21 cellular contexts compared by ENCODE assay signal in genomic region chr17:64356304-64356686, GRCh38. TPM values are rescaled to one million over a fixed set of nuclear protein-coding genes. Genes with fewer than 3 reads are reported as not detected.
DNase-seq lines count a peak whose midpoint lies in the region; ATAC-seq and TF ChIP-seq lines count a peak whose summit lies in the region.
"Had no signal": no experiment of that assay in that cellular context is flagged by ENCODE, and none has a peak within 500 bp of the region (broad histone marks: within the 10 kb centered on the region; RNA-seq: fewer than 3 reads in every experiment).

No MANE protein-coding gene starts in this region.

- intact Hi-C loops in cardiac septum (cut with DNase I) (loop anchor here (2.0 kb wide), 1 partner anchor 29 kb away; no protein-coding TSS in a partner anchor), Right ventricle myocardium superior (cut with DNase I) (no loop called here)

- ATAC-seq in Right ventricle myocardium superior (ENCODE audit: poor library complexity) (no peak), upper lobe of left lung (ENCODE audit: low FRiP score in 2 of 2) (no peak), GM18519 (IDR thresholded peaks at IDR 0.05; ENCODE audit: low FRiP score, unreplicated experiment) (no peak)

- H3K4me2 ChIP-seq in mesenchymal stem cell (ENCODE audit: low read length, poor library complexity, severe bottlenecking): no peak overlapping the region

- H3K14ac ChIP-seq in mesenchymal stem cell (ENCODE audit: low read length in 2 of 2): no peak overlapping the region

- TF ChIP-seq POLR2A in upper lobe of left lung (IDR thresholded peaks at IDR 0.05): no peak

- no peak overlapping the region for H4K8ac ChIP-seq in mesenchymal stem cell (ENCODE audit: low read length)

- H3K36me3 ChIP-seq in adipocyte (ENCODE audit: control insufficient read depth, insufficient read depth, low read length, severe bottlenecking) (no peaks in the 10 kb centered on the region), mesenchymal stem cell (ENCODE audit: control insufficient read depth in 1 of 2, insufficient read depth in 2 of 2, low read depth in 1 of 2, low read length in 2 of 2) (peaks cover 0 to 8% of the 10 kb centered on the region in 2 experiments), upper lobe of left lung (peaks cover 7 to 88% (median 17%) of the 10 kb centered on the region in 4 donors)
- H3K36me3 ChIP-seq: MG63, transverse colon had no signal

- no peaks in the 10 kb centered on the region for H3K9me3 ChIP-seq in adipocyte (ENCODE audit: control insufficient read depth, low read length)
- no peaks in the 10 kb centered on the region for H3K9me3 ChIP-seq in mesenchymal stem cell (ENCODE audit: control insufficient read depth, low read length)
- no peaks in the 10 kb centered on the region for H3K9me3 ChIP-seq in upper lobe of left lung
- H3K9me3 ChIP-seq: MG63, transverse colon had no signal

- no peak overlapping the region for H2BK12ac ChIP-seq in mesenchymal stem cell (ENCODE audit: low read length in 2 of 2)

- H2AK5ac ChIP-seq in mesenchymal stem cell (ENCODE audit: low read length, severe bottlenecking): no peak overlapping the region

- TF ChIP-seq CTCF in upper lobe of left lung (IDR thresholded peaks at IDR 0.05): no peak

- H2BK5ac ChIP-seq in mesenchymal stem cell (ENCODE audit: low read depth, low read length, poor library complexity, severe bottlenecking): no peak overlapping the region

- no peak overlapping the region for H2BK120ac ChIP-seq in mesenchymal stem cell (ENCODE audit: low read depth, low read length)

- H2BK15ac ChIP-seq in mesenchymal stem cell (ENCODE audit: low read depth, poor library complexity, severe bottlenecking): no peak overlapping the region

- H3K9ac ChIP-seq in adipocyte (ENCODE audit: low read length) (peak overlapping the region; percentile 33), mesenchymal stem cell (ENCODE audit: low read length) (peak overlapping the region; percentile 81)

- H3K4ac ChIP-seq in mesenchymal stem cell (ENCODE audit: low read depth in 1 of 2, low read length in 2 of 2): no peak overlapping the region

- H3K4me1 ChIP-seq in adipocyte (ENCODE audit: control insufficient read depth, insufficient read depth, low read length): peaks cover 60% of the 10 kb centered on the region
- H3K4me1 ChIP-seq in mesenchymal stem cell (ENCODE audit: control insufficient read depth, insufficient read depth, low read depth, low read length): peaks cover 12% of the 10 kb centered on the region
- peaks cover 42 to 67% (median 64%) of the 10 kb centered on the region in 4 donors for H3K4me1 ChIP-seq in upper lobe of left lung

- H3K18ac ChIP-seq in mesenchymal stem cell (ENCODE audit: low read depth in 1 of 2, low read length in 2 of 2): no peak overlapping the region

- H3K27me3 ChIP-seq in adipocyte (replicated peaks; ENCODE audit: control insufficient read depth, insufficient read depth, low read length) (no peaks in the 10 kb centered on the region), mesenchymal stem cell (ENCODE audit: control insufficient read depth in 1 of 2, insufficient read depth in 1 of 2, low read length in 2 of 2) (peaks cover 0 to 3% of the 10 kb centered on the region in 2 experiments), upper lobe of left lung (no peaks in the 10 kb centered on the region)
- H3K27me3 ChIP-seq: MG63, transverse colon had no signal

- H4K91ac ChIP-seq in mesenchymal stem cell (ENCODE audit: low read length): no peak overlapping the region

- TF ChIP-seq EP300 in upper lobe of left lung (IDR thresholded peaks at IDR 0.05): no peak

- H3K4me3 ChIP-seq in adipocyte (ENCODE audit: low read length) (no peak overlapping the region), mesenchymal stem cell (ENCODE audit: insufficient read depth in 1 of 2, low read depth in 1 of 2, low read length in 2 of 2) (no peak overlapping the region), upper lobe of left lung (no peak overlapping the region)
- H3K4me3 ChIP-seq: MG63, transverse colon had no signal

- no peaks in the 10 kb centered on the region for H3K79me1 ChIP-seq in mesenchymal stem cell (replicated peaks; ENCODE audit: low read length, poor library complexity, severe bottlenecking)

- H2AFZ ChIP-seq in mesenchymal stem cell (ENCODE audit: low read depth, low read length): no peak overlapping the region

- no peak overlapping the region for H3K23ac ChIP-seq in mesenchymal stem cell (ENCODE audit: low read length in 2 of 2)

- DNase-seq in cardiac septum (ENCODE audit: low spot score) (peak; percentile 15), Right ventricle myocardium superior (no peak), adipocyte (ENCODE audit: low read depth) (no peak), mesenchymal stem cell (no peak), upper lobe of left lung (no peak), inferior parietal cortex (ENCODE audit: extremely low spot score) (no peak), NCI-H146 treated with DMSO at 0.1 percent for 48 hours (lab: John Stamatoyannopoulos, UW; ENCODE audit: unreplicated experiment) (no peak)
- DNase-seq: activated CD4-positive, alpha-beta memory T cell treated with anti-CD3 and anti-CD28 coated beads, Interleukin-2, amount 10 ng/mL, durations not matched to agents 7 days and 5 days; CD4-positive, CD25-positive, alpha-beta regulatory T cell; central memory CD4-positive, alpha-beta T cell; effector memory CD4-positive, alpha-beta T cell; head of caudate nucleus; islet precursor cell; NCI-H146; NCI-H345; SHP77; transverse colon had no signal

- H3K27ac ChIP-seq in mesenchymal stem cell (ENCODE audit: low read length, poor library complexity, severe bottlenecking) (no peak overlapping the region), upper lobe of left lung (peak overlapping the region; percentile 51 to 73 (median 63))
- H3K27ac ChIP-seq: VCaP had no signal

- 83% methylated on average over 6 of the region's 6 CpGs for WGBS in mesenchymal stem cell
- WGBS in upper lobe of left lung, 2 donors: 59 to 65% methylated on average over 6 of the region's 6 CpGs

RNA-seq across cellular contexts. Expression of gene PECAM1, which starts 34.4 kb away (rescaled TPM):
- total RNA-seq in cardiac septum (117 TPM), Right ventricle myocardium superior (89.9 TPM), upper lobe of left lung (100 to 1,000 TPM; 142 to 635 (median 351) TPM)
- 0.18 TPM for polyA plus RNA-seq in mesenchymal stem cell (2013, experiment 1 of 2)
- polyA plus RNA-seq in mesenchymal stem cell (2013, experiment 2 of 2): 0.66 TPM
- polyA plus RNA-seq: neural cell had no signal
